15 cellular contexts compared by ENCODE assay signal in the genomic region with DNA sequence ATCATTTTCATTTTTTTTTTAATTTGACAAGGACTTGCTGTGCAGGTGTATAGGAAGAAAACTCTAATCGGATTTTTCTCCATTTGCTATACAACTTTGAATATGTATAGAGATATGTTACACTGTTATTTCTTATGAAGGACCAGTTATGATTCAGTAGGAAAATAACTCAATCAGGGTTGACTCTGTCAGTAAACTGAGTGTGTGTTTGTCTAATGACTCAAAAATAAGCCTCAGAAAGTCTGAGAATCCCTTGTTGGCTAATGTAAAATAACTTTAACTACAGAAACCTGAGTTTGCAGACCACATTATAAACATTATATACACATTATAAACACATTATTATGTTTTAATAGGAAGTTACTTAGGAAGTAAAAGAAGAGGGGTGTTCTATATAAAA.
"Had no signal": no experiment of that assay in that cellular context is flagged by ENCODE, and none has a peak within 500 bp of the region (broad histone marks: within the 10 kb centered on the region; RNA-seq: fewer than 3 reads in every experiment).

No MANE protein-coding gene starts in this region.

- H3K4me1 ChIP-seq: prostate gland, right lobe of liver, upper lobe of right lung had no signal

- H3K4me3 Mint-ChIP-seq: activated CD8-positive, alpha-beta memory T cell treated with anti-CD3 and anti-CD28 coated beads, Interleukin-2, amount 10 ng/mL, durations not matched to agents 7 days and 5 days; activated naive CD4-positive, alpha-beta T cell treated with anti-CD3 and anti-CD28 coated beads, Interleukin-2, amount 50 U/mL, for 24 hours; activated T-cell treated with anti-CD3 and anti-CD28 coated beads, Interleukin-2, amount 50 U/mL, for 24 hours; naive thymus-derived CD8-positive, alpha-beta T cell had no signal

- H3K4me3 ChIP-seq: mucosa of descending colon, prostate gland, right lobe of liver, upper lobe of right lung had no signal

- H3K36me3 ChIP-seq: prostate gland, right lobe of liver, upper lobe of right lung had no signal

- H3K9me3 ChIP-seq: mucosa of descending colon, prostate gland, right lobe of liver, upper lobe of right lung had no signal

- H3K27me3 ChIP-seq: right lobe of liver, upper lobe of right lung had no signal

- H3K36me3 Mint-ChIP-seq: activated CD8-positive, alpha-beta memory T cell treated with anti-CD3 and anti-CD28 coated beads, Interleukin-2, amount 10 ng/mL, durations not matched to agents 7 days and 5 days; activated naive CD4-positive, alpha-beta T cell treated with anti-CD3 and anti-CD28 coated beads, Interleukin-2, amount 50 U/mL, for 24 hours; naive thymus-derived CD8-positive, alpha-beta T cell had no signal

- DNase-seq: activated CD8-positive, alpha-beta memory T cell treated with anti-CD3 and anti-CD28 coated beads, Interleukin-2, amount 10 ng/mL, durations not matched to agents 7 days and 5 days; activated effector memory CD4-positive, alpha-beta T cell treated with Interleukin-2 at 50 U/mL for 16 hours; activated T-cell treated with anti-CD3 and anti-CD28 coated beads, Interleukin-2, amount 50 U/mL, for 24 hours; anterior cingulate cortex; caudate nucleus; dermis blood vessel endothelial cell; mucosa of descending colon; naive thymus-derived CD8-positive, alpha-beta T cell; nucleus accumbens; right lobe of liver; stimulated activated naive CD8-positive, alpha-beta T cell treated with anti-CD3 and anti-CD28 coated beads, Interleukin-15, Interleukin-2, amounts not matched to agents 100 U/mL and 50 U/mL, for 24 hours; SW 1271; upper lobe of right lung had no signal

- H3K9me3 Mint-ChIP-seq: activated naive CD4-positive, alpha-beta T cell treated with anti-CD3 and anti-CD28 coated beads, Interleukin-2, amount 50 U/mL, for 24 hours; activated T-cell treated with anti-CD3 and anti-CD28 coated beads, Interleukin-2, amount 50 U/mL, for 24 hours had no signal

- H3K4me1 Mint-ChIP-seq: activated CD8-positive, alpha-beta memory T cell treated with anti-CD3 and anti-CD28 coated beads, Interleukin-2, amount 10 ng/mL, durations not matched to agents 7 days and 5 days; activated naive CD4-positive, alpha-beta T cell treated with anti-CD3 and anti-CD28 coated beads, Interleukin-2, amount 50 U/mL, for 24 hours; naive thymus-derived CD8-positive, alpha-beta T cell had no signal

- H3K27ac Mint-ChIP-seq: activated CD8-positive, alpha-beta memory T cell treated with anti-CD3 and anti-CD28 coated beads, Interleukin-2, amount 10 ng/mL, durations not matched to agents 7 days and 5 days; activated naive CD4-positive, alpha-beta T cell treated with anti-CD3 and anti-CD28 coated beads, Interleukin-2, amount 50 U/mL, for 24 hours; activated T-cell treated with anti-CD3 and anti-CD28 coated beads, Interleukin-2, amount 50 U/mL, for 24 hours; naive thymus-derived CD8-positive, alpha-beta T cell had no signal

- H3K27me3 Mint-ChIP-seq: activated CD8-positive, alpha-beta memory T cell treated with anti-CD3 and anti-CD28 coated beads, Interleukin-2, amount 10 ng/mL, durations not matched to agents 7 days and 5 days; activated naive CD4-positive, alpha-beta T cell treated with anti-CD3 and anti-CD28 coated beads, Interleukin-2, amount 50 U/mL, for 24 hours; activated T-cell treated with anti-CD3 and anti-CD28 coated beads, Interleukin-2, amount 50 U/mL, for 24 hours; naive thymus-derived CD8-positive, alpha-beta T cell had no signal
